ENCODE assay signal across 1 cellular context in the genomic region with DNA sequence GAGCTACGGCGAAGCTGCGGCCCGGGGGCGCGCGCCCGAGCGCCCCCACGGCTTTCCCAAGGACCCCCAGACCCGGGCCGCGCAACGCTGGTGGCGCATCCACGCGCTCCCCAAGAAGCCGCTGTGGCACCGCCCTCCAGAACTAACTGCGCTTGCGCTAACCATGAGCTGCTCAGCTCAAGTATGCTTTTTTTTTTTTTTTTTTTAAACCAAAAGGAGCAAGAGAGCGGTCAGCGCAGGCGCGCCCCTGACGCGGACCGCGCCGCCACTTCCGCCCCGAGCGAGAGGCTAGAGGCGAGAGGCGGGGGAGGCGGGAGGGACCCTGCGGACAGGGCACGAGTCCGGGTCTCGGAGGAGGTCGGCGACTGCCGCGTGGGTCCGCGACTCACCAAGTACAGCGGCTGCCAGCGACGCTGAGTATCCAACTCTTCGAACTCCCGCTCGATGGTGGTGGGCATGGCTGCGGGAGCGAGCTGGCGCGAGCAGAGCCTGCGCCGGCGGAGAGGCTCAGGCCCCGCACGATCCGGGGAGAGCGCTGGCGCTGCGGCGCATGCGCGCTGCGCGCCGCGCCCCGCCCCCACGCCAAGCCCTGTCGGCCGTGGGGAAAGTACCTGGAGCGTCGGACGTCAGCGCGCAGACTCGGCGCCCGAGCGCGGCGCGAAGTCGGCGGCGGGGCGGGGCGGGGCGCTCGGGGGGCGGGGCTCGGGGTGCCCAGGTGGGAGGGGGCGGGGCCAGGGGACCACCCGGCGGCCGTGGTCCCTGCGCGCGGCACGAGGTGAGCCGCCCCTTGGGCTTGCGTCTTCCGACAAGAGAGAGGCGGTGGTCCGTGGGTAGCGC.
TF ChIP-seq lines count a peak whose summit lies in the region.

A gene (minus strand): TSS at position 554 of the 837 bp plus-strand sequence. CDS start 96 bp downstream, at position 458.

TF ChIP-seq in HepG2, 621 proteins besides CTCF, POLR2A, EP300 and RAD21 (continued from another document and continues in another):
- TF ChIP-seq ZFP41 (CRISPR knock-in tag; IDR thresholded peaks at IDR 0.05; ENCODE audit: borderline replicate concordance), result peak; percentile 66; the same call in 1 of the 2 replicates
- no peak for TF ChIP-seq POLR2AphosphoS2 (IDR thresholded peaks at IDR 0.05; ENCODE audit: low read depth, low read length)
- TF ChIP-seq NCOA5 (CRISPR knock-in tag; IDR thresholded peaks at IDR 0.05), result no peak
- no peak; the same call in 1 of the 2 replicates for TF ChIP-seq DR1 (CRISPR knock-in tag; IDR thresholded peaks at IDR 0.05)
- TF ChIP-seq, protein P1, sequence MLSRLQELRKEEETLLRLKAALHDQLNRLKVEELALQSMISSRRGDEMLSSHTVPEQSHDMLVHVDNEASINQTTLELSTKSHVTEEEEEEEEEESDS (CRISPR knock-in tag; IDR thresholded peaks at IDR 0.05; ENCODE audit: borderline replicate concordance), result no peak
- TF ChIP-seq MEIS2 (CRISPR knock-in tag; IDR thresholded peaks at IDR 0.05), result 0 out of 2 replicates have a peak, but pooled peaks have one; percentile 71
- TF ChIP-seq, protein P2, sequence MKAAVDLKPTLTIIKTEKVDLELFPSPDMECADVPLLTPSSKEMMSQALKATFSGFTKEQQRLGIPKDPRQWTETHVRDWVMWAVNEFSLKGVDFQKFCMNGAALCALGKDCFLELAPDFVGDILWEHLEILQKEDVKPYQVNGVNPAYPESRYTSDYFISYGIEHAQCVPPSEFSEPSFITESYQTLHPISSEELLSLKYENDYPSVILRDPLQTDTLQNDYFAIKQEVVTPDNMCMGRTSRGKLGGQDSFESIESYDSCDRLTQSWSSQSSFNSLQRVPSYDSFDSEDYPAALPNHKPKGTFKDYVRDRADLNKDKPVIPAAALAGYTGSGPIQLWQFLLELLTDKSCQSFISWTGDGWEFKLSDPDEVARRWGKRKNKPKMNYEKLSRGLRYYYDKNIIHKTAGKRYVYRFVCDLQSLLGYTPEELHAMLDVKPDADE (CRISPR knock-in tag; IDR thresholded peaks at IDR 0.05), result 0 out of 2 replicates have a peak, but pooled peaks have one; percentile 83
- TF ChIP-seq, protein P3, sequence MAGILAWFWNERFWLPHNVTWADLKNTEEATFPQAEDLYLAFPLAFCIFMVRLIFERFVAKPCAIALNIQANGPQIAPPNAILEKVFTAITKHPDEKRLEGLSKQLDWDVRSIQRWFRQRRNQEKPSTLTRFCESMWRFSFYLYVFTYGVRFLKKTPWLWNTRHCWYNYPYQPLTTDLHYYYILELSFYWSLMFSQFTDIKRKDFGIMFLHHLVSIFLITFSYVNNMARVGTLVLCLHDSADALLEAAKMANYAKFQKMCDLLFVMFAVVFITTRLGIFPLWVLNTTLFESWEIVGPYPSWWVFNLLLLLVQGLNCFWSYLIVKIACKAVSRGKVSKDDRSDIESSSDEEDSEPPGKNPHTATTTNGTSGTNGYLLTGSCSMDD (CRISPR knock-in tag; IDR thresholded peaks at IDR 0.05), result no peak
- TF ChIP-seq ZNF143 (CRISPR knock-in tag; IDR thresholded peaks at IDR 0.05), result no peak
- TF ChIP-seq, protein P4, sequence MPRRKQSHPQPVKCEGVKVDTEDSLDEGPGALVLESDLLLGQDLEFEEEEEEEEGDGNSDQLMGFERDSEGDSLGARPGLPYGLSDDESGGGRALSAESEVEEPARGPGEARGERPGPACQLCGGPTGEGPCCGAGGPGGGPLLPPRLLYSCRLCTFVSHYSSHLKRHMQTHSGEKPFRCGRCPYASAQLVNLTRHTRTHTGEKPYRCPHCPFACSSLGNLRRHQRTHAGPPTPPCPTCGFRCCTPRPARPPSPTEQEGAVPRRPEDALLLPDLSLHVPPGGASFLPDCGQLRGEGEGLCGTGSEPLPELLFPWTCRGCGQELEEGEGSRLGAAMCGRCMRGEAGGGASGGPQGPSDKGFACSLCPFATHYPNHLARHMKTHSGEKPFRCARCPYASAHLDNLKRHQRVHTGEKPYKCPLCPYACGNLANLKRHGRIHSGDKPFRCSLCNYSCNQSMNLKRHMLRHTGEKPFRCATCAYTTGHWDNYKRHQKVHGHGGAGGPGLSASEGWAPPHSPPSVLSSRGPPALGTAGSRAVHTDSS (CRISPR knock-in tag; conservative IDR thresholded peaks at IDR 0.05), result 0 out of 2 replicates have a peak, but pooled peaks have one; percentile 41
- no peak for TF ChIP-seq PAX8 (CRISPR knock-in tag; IDR thresholded peaks at IDR 0.05; ENCODE audit: borderline replicate concordance)
- TF ChIP-seq POGZ (CRISPR knock-in tag; IDR thresholded peaks at IDR 0.05), result no peak; the same call in 1 of the 2 replicates
- TF ChIP-seq GPN1 (CRISPR knock-in tag; IDR thresholded peaks at IDR 0.05; ENCODE audit: borderline replicate concordance), result no peak
- no peak; the same call in 1 of the 2 replicates for TF ChIP-seq NCOA2 (CRISPR knock-in tag; IDR thresholded peaks at IDR 0.05)
- TF ChIP-seq, protein P5, sequence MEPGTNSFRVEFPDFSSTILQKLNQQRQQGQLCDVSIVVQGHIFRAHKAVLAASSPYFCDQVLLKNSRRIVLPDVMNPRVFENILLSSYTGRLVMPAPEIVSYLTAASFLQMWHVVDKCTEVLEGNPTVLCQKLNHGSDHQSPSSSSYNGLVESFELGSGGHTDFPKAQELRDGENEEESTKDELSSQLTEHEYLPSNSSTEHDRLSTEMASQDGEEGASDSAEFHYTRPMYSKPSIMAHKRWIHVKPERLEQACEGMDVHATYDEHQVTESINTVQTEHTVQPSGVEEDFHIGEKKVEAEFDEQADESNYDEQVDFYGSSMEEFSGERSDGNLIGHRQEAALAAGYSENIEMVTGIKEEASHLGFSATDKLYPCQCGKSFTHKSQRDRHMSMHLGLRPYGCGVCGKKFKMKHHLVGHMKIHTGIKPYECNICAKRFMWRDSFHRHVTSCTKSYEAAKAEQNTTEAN (CRISPR knock-in tag; conservative IDR thresholded peaks at IDR 0.05), result 0 out of 2 replicates have a peak, but pooled peaks have one; percentile 72
- peak; percentile 61 for TF ChIP-seq ARNT2 (CRISPR knock-in tag; IDR thresholded peaks at IDR 0.05; ENCODE audit: low read depth)
- peak; percentile 64 for TF ChIP-seq PPARG (CRISPR knock-in tag; conservative IDR thresholded peaks at IDR 0.05)
- TF ChIP-seq, protein P6, sequence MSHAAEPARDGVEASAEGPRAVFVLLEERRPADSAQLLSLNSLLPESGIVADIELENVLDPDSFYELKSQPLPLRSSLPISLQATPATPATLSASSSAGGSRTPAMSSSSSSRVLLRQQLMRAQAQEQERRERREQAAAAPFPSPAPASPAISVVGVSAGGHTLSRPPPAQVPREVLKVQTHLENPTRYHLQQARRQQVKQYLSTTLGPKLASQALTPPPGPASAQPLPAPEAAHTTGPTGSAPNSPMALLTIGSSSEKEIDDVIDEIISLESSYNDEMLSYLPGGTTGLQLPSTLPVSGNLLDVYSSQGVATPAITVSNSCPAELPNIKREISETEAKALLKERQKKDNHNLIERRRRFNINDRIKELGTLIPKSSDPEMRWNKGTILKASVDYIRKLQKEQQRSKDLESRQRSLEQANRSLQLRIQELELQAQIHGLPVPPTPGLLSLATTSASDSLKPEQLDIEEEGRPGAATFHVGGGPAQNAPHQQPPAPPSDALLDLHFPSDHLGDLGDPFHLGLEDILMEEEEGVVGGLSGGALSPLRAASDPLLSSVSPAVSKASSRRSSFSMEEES (CRISPR knock-in tag; IDR thresholded peaks at IDR 0.05), result 0 out of 2 replicates have a peak, but pooled peaks have one; percentile 39
- TF ChIP-seq RFXANK (CRISPR knock-in tag; IDR thresholded peaks at IDR 0.05), result no peak; the same call in 1 of the 2 replicates
- TF ChIP-seq ZNF543 (CRISPR knock-in tag; IDR thresholded peaks at IDR 0.05), result peak; percentile 74
- TF ChIP-seq RARA (CRISPR knock-in tag; IDR thresholded peaks at IDR 0.05), result peak; percentile 19; the same call in 1 of the 2 replicates
- no peak for TF ChIP-seq PLRG1 (conservative IDR thresholded peaks at IDR 0.05)
- peak; percentile 82 for TF ChIP-seq THAP11 (CRISPR knock-in tag; IDR thresholded peaks at IDR 0.05)
- TF ChIP-seq, protein P7, sequence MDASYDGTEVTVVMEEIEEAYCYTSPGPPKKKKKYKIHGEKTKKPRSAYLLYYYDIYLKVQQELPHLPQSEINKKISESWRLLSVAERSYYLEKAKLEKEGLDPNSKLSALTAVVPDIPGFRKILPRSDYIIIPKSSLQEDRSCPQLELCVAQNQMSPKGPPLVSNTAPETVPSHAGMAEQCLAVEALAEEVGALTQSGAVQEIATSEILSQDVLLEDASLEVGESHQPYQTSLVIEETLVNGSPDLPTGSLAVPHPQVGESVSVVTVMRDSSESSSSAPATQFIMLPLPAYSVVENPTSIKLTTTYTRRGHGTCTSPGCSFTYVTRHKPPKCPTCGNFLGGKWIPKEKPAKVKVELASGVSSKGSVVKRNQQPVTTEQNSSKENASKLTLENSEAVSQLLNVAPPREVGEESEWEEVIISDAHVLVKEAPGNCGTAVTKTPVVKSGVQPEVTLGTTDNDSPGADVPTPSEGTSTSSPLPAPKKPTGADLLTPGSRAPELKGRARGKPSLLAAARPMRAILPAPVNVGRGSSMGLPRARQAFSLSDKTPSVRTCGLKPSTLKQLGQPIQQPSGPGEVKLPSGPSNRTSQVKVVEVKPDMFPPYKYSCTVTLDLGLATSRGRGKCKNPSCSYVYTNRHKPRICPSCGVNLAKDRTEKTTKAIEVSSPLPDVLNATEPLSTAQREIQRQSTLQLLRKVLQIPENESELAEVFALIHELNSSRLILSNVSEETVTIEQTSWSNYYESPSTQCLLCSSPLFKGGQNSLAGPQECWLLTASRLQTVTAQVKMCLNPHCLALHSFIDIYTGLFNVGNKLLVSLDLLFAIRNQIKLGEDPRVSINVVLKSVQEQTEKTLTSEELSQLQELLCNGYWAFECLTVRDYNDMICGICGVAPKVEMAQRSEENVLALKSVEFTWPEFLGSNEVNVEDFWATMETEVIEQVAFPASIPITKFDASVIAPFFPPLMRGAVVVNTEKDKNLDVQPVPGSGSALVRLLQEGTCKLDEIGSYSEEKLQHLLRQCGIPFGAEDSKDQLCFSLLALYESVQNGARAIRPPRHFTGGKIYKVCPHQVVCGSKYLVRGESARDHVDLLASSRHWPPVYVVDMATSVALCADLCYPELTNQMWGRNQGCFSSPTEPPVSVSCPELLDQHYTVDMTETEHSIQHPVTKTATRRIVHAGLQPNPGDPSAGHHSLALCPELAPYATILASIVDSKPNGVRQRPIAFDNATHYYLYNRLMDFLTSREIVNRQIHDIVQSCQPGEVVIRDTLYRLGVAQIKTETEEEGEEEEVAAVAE (CRISPR knock-in tag; IDR thresholded peaks at IDR 0.05; ENCODE audit: borderline replicate concordance), result 0 out of 2 replicates have a peak, but pooled peaks have one; percentile 45
- no peak for TF ChIP-seq MAFF (IDR thresholded peaks at IDR 0.05; ENCODE audit: low read depth, low read length)
- TF ChIP-seq MLLT10 (CRISPR knock-in tag; IDR thresholded peaks at IDR 0.05), result no peak
- TF ChIP-seq, protein P8, sequence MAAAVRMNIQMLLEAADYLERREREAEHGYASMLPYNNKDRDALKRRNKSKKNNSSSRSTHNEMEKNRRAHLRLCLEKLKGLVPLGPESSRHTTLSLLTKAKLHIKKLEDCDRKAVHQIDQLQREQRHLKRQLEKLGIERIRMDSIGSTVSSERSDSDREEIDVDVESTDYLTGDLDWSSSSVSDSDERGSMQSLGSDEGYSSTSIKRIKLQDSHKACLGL (CRISPR knock-in tag; IDR thresholded peaks at IDR 0.05), result peak; percentile 77
- TF ChIP-seq, protein P9, sequence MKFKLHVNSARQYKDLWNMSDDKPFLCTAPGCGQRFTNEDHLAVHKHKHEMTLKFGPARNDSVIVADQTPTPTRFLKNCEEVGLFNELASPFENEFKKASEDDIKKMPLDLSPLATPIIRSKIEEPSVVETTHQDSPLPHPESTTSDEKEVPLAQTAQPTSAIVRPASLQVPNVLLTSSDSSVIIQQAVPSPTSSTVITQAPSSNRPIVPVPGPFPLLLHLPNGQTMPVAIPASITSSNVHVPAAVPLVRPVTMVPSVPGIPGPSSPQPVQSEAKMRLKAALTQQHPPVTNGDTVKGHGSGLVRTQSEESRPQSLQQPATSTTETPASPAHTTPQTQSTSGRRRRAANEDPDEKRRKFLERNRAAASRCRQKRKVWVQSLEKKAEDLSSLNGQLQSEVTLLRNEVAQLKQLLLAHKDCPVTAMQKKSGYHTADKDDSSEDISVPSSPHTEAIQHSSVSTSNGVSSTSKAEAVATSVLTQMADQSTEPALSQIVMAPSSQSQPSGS (CRISPR knock-in tag; IDR thresholded peaks at IDR 0.05), result peak; percentile 59; the same call in 1 of the 2 replicates
- TF ChIP-seq, protein P10, sequence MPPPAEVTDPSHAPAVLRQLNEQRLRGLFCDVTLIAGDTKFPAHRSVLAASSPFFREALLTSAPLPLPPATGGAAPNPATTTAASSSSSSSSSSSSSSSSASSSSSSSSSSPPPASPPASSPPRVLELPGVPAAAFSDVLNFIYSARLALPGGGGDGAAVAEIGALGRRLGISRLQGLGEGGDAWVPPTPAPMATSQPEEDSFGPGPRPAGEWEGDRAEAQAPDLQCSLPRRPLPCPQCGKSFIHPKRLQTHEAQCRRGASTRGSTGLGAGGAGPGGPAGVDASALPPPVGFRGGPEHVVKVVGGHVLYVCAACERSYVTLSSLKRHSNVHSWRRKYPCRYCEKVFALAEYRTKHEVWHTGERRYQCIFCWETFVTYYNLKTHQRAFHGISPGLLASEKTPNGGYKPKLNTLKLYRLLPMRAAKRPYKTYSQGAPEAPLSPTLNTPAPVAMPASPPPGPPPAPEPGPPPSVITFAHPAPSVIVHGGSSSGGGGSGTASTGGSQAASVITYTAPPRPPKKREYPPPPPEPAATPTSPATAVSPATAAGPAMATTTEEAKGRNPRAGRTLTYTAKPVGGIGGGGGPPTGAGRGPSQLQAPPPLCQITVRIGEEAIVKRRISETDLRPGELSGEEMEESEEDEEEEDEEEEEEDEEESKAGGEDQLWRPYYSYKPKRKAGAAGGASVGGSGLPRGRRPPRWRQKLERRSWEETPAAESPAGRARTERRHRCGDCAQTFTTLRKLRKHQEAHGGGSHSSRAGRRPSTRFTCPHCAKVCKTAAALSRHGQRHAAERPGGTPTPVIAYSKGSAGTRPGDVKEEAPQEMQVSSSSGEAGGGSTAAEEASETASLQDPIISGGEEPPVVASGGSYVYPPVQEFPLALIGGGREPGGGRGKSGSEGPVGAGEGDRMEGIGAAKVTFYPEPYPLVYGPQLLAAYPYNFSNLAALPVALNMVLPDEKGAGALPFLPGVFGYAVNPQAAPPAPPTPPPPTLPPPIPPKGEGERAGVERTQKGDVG (CRISPR knock-in tag; IDR thresholded peaks at IDR 0.05; ENCODE audit: borderline replicate concordance), result peak; percentile 61; the same call in 1 of the 2 replicates
- TF ChIP-seq, protein P11, sequence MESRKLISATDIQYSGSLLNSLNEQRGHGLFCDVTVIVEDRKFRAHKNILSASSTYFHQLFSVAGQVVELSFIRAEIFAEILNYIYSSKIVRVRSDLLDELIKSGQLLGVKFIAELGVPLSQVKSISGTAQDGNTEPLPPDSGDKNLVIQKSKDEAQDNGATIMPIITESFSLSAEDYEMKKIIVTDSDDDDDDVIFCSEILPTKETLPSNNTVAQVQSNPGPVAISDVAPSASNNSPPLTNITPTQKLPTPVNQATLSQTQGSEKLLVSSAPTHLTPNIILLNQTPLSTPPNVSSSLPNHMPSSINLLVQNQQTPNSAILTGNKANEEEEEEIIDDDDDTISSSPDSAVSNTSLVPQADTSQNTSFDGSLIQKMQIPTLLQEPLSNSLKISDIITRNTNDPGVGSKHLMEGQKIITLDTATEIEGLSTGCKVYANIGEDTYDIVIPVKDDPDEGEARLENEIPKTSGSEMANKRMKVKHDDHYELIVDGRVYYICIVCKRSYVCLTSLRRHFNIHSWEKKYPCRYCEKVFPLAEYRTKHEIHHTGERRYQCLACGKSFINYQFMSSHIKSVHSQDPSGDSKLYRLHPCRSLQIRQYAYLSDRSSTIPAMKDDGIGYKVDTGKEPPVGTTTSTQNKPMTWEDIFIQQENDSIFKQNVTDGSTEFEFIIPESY (CRISPR knock-in tag; IDR thresholded peaks at IDR 0.05), result no peak
- peak; percentile 75; the same call in 1 of the 2 replicates for TF ChIP-seq TSC22D2 (CRISPR knock-in tag; IDR thresholded peaks at IDR 0.05; ENCODE audit: borderline replicate concordance)
